ENCODE assay signal across 29 cellular contexts in genomic region chr18:2414235-2414634, GRCh38.
"Had no signal": no experiment of that assay in that cellular context is flagged by ENCODE, and none has a peak within 500 bp of the region (broad histone marks: within the 10 kb centered on the region; RNA-seq: fewer than 3 reads in every experiment).

No MANE protein-coding gene starts in this region.

- H3K36me3 ChIP-seq: colonic mucosa, esophagus muscularis mucosa, esophagus squamous epithelium, gastrocnemius medialis, gastroesophageal sphincter, heart left ventricle, heart right ventricle had no signal

- ATAC-seq: effector memory CD8-positive, alpha-beta T cell; esophagus mucosa; foreskin keratinocyte; gastrocnemius medialis; gastroesophageal sphincter; heart left ventricle; heart right ventricle had no signal

- FAIRE-seq: endometrium, endothelial cell of umbilical vein, frontal cortex had no signal

- H3K27ac Mint-ChIP-seq: dendritic cell treated with granulocyte-macrophage colony-stimulating factor and Interleukin-4, amounts not matched to agents 40 ng/mL and 50 ng/mL, for 4 days; effector memory CD8-positive, alpha-beta T cell had no signal

- H2AFZ ChIP-seq: hepatocyte had no signal

- H3K27ac ChIP-seq: colonic mucosa, coronary artery, dorsolateral prefrontal cortex, epithelial cell of prostate, esophagus muscularis mucosa, esophagus squamous epithelium, foreskin keratinocyte, gastrocnemius medialis, gastroesophageal sphincter, heart left ventricle, heart right ventricle, hepatocyte had no signal

- DNase-seq: colonic mucosa; cortex of kidney; dermis blood vessel endothelial cell; dorsolateral prefrontal cortex; effector CD4-positive, alpha-beta T cell; effector CD8-positive, alpha-beta T cell; effector memory CD4-positive, alpha-beta T cell; effector memory CD8-positive, alpha-beta T cell; endodermal cell; erythroblast; esophagus squamous epithelium; foreskin fibroblast; foreskin keratinocyte; foreskin melanocyte; gastrocnemius medialis; glutamatergic neuron; head of caudate nucleus; heart left ventricle; heart right ventricle had no signal

- H3K4me2 ChIP-seq: hepatocyte had no signal

- H3K4me3 Mint-ChIP-seq: dendritic cell treated with granulocyte-macrophage colony-stimulating factor and Interleukin-4, amounts not matched to agents 40 ng/mL and 50 ng/mL, for 4 days; effector memory CD8-positive, alpha-beta T cell; endodermal cell had no signal

- H3K9me3 Mint-ChIP-seq: dendritic cell treated with granulocyte-macrophage colony-stimulating factor and Interleukin-4, amounts not matched to agents 40 ng/mL and 50 ng/mL, for 4 days; effector memory CD8-positive, alpha-beta T cell; endodermal cell had no signal

- H3K4me3 ChIP-seq: colonic mucosa, coronary artery, dorsolateral prefrontal cortex, esophagus muscularis mucosa, esophagus squamous epithelium, gastrocnemius medialis, gastroesophageal sphincter, heart left ventricle, heart right ventricle, hepatocyte had no signal

- H3K27me3 ChIP-seq: colonic mucosa, esophagus muscularis mucosa, esophagus squamous epithelium, foreskin keratinocyte, gastrocnemius medialis, gastroesophageal sphincter, heart left ventricle, hepatocyte had no signal

- H3K9me3 ChIP-seq: colonic mucosa, esophagus muscularis mucosa, esophagus squamous epithelium, gastrocnemius medialis, gastroesophageal sphincter, heart left ventricle had no signal

- H3K4me1 ChIP-seq: colonic mucosa, esophagus muscularis mucosa, gastrocnemius medialis, gastroesophageal sphincter, heart left ventricle, heart right ventricle had no signal

- H3K79me2 ChIP-seq: hepatocyte had no signal
